In the genomic region with DNA sequence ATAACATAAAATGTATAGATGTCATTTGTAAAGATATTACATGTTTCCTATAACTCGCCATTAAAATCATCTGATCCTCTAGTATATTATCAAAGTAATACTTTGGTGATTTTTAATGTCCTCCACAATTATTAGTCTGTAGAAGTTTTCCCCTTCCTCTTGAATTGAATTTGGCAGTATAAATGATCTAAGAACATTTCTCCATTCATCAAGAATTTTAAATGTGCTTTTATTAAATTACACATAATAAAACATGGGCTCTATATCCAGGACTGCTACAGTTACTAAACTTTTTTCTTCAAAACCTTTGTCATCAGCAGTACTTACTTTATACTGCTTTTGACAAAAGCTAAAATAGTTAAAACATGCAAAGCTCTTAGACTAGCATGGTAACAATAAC, we compare ENCODE assay signal across 7 cellular contexts.
"Had no signal": no experiment of that assay in that cellular context is flagged by ENCODE, and none has a peak within 500 bp of the region (broad histone marks: within the 10 kb centered on the region; RNA-seq: fewer than 3 reads in every experiment).

No MANE protein-coding gene starts in this region.

- ATAC-seq: GM12878 had no signal

- H3K4me3 ChIP-seq: GM12878 had no signal

- FAIRE-seq: GM12878, GM12891, GM12892, GM18507, GM19239 had no signal

- DNase-seq: GDM1, GF-D8 had no signal
